8 cellular contexts compared by ENCODE assay signal in the genomic region with DNA sequence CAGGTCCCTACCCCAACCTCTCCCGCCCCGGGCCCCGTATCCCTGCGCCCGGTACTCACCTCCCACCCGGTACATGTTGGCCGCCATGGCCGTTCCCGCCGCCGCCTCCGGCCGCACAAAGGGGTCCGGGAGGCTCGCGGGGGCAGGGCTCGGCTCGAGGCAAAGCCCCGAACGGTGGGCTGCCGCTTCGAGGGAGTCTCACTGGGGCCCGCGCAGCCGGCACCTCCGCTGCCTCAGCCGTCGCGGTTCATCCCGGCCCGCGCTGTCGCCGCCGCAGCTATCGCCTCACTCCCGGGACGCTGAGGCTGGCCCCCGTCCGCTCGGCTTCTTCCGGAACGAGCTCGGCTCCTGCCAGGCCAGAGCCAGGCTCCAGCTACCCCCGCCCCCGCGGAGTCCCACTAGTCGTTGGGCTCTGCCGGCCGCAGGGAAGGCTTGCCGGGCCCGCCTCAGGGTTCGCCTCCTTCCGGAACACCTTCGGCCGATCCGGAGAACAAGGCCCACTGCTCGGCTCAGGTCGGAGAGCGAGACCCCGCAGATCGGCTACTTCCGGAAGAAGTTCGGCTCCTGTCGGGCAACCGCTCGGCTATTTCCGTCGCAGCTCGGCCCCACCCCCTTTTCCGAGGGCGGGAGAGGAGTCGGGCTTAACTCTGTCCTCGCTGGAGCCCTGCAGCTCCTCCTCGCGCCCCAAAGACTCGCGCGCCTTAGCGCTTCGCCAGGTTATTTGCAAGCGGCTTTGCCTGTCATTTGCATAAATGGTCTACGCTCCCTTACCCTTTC. TPM values are rescaled to one million over a fixed set of nuclear protein-coding genes. Genes with fewer than 3 reads are reported as not detected.
A peak's percentile ranks its signal among the peaks of the same experiment; 100 is the strongest.
DNase-seq lines count a peak whose midpoint lies in the region; ATAC-seq and TF ChIP-seq lines count a peak whose summit lies in the region.

A gene (minus strand): TSS at position 502 of the 777 bp plus-strand sequence. CDS start 415 bp downstream, at position 87.

- peak within 1 kb of the TSS; percentile 99 for H3K4me2 ChIP-seq in PC-3 (ENCODE audit: low read length)

- H3K9me2 ChIP-seq in PC-3 (replicated peaks; ENCODE audit: low read length), result no peaks in the 10 kb centered on the region

- peak within 1 kb of the TSS; percentile 98 for H2AFZ ChIP-seq in PC-3 (ENCODE audit: low read length)

- DNase-seq in DMS114 treated with DMSO at 0.1 percent for 48 hours (lab: John Stamatoyannopoulos, UW; ENCODE audit: unreplicated experiment), result peak; percentile 94
- DNase-seq in PC-3, result peak; percentile 99
- peak; percentile 100 for DNase-seq in activated T-cell treated with anti-CD3 and anti-CD28 coated beads for 48 hours (ENCODE audit: low read depth)
- DNase-seq in epithelial cell of esophagus (ENCODE audit: low read depth), result peak; percentile 98
- DNase-seq in mucosa of gallbladder (ENCODE audit: low spot score), result peak; percentile 98
- DNase-seq in stimulated activated CD8-positive, alpha-beta memory T cell treated with anti-CD3 and anti-CD28 coated beads, Interleukin-4, amount 100 ng/mL, for 4 hours (ENCODE audit: low read depth in 2 of 2, low spot score in 1 of 2), result peak; percentile 98 to 99

- TF ChIP-seq EP300 in Ishikawa (IDR thresholded peaks at IDR 0.05; ENCODE audit: borderline replicate concordance), result peak; percentile 25; the same call in 1 of the 2 replicates

- no TSS peak for BruUV-seq in PC-3 (replicated peaks; lab: Mats Ljungman, UMichigan)

- no peaks in the 10 kb centered on the region for H4K20me1 ChIP-seq in PC-3 (ENCODE audit: low read length)

- POLR2A ChIA-PET in PC-3 (lab: Charles Lee; ENCODE audit: unreplicated experiment), result interaction anchor here (0.5 to 1.7 kb wide), 5 partner anchors 10 to 240 kb away, joined by 5 to 29 read pairs (median 6); a partner anchor contains a TSS

- intact Hi-C loops in PC-3 (cut with micrococcal nuclease), result loop anchor here (5.0 kb wide), 1 partner anchor 71 kb away; a partner anchor contains a TSS

- H3K27ac ChIP-seq in PC-3 (ENCODE audit: low read length), result peak within 1 kb of the TSS; percentile 69

- H3K4me1 ChIP-seq in PC-3 (ENCODE audit: insufficient read depth, low read length), result peaks cover 21% of the 10 kb centered on the region

- no peak for TF ChIP-seq RAD21 in Ishikawa (IDR thresholded peaks at IDR 0.05; ENCODE audit: low read depth)

- ATAC-seq in GM21576 (IDR thresholded peaks at IDR 0.05; ENCODE audit: unreplicated experiment) (peak; percentile 72), PC-3 (peak; percentile 86)

- TF ChIP-seq CTCF in PC-3 (conservative IDR thresholded peaks at IDR 0.05; ENCODE audit: low read depth, low read length), result no peak
- TF ChIP-seq CTCF in epithelial cell of esophagus (IDR thresholded peaks at IDR 0.05; ENCODE audit: insufficient read depth, low read depth, low read length, missing control alignments), result no peak

- H3F3A ChIP-seq in PC-3 (ENCODE audit: low read length, unreplicated experiment), result no peaks in the 10 kb centered on the region

- H3K4me3 ChIP-seq in PC-3 (ENCODE audit: low read length), result peak within 1 kb of the TSS; percentile 93
- peak within 1 kb of the TSS; percentile 85 for H3K4me3 ChIP-seq in epithelial cell of esophagus (ENCODE audit: low read length)

- no peaks in the 10 kb centered on the region for H3K27me3 ChIP-seq in PC-3 (ENCODE audit: low read length)

- H3K79me2 ChIP-seq in PC-3 (ENCODE audit: low read length), result peaks cover 43% of the 10 kb centered on the region

- no peaks in the 10 kb centered on the region for H3K9me3 ChIP-seq in PC-3 (ENCODE audit: low read length)

- peak within 1 kb of the TSS; percentile 98 for H3K9ac ChIP-seq in PC-3 (ENCODE audit: low read length)

- peaks cover 25% of the 10 kb centered on the region for H3K36me3 ChIP-seq in PC-3 (ENCODE audit: low read depth, low read length)

- CTCF ChIA-PET in PC-3 (lab: Charles Lee), result interaction anchor here (0.5 to 1.7 kb wide), 6 partner anchors 10 to 177 kb away, joined by 3 to 7 read pairs (median 4); a partner anchor contains a TSS

TF ChIP-seq in Ishikawa, 13 proteins besides CTCF, POLR2A, EP300 and RAD21:
- TF ChIP-seq YY1 (IDR thresholded peaks at IDR 0.05; ENCODE audit: low read depth) (peak; percentile 38), EGR1 (IDR thresholded peaks at IDR 0.05) (peak; percentile 74), FOXM1 (IDR thresholded peaks at IDR 0.05; ENCODE audit: borderline replicate concordance, low read depth) (no peak), TAF1 (IDR thresholded peaks at IDR 0.05; ENCODE audit: low read depth) (no peak; the same call in 1 of the 2 replicates), TCF12 (IDR thresholded peaks at IDR 0.05; ENCODE audit: low read depth) (no peak), NFIC (IDR thresholded peaks at IDR 0.05) (no peak), ZBTB7A (IDR thresholded peaks at IDR 0.05; ENCODE audit: low read depth) (peak; percentile 30), CEBPB (IDR thresholded peaks at IDR 0.05) (no peak), CREB1 (IDR thresholded peaks at IDR 0.05; ENCODE audit: low read depth) (no peak; the same call in 1 of the 2 replicates), TEAD4 (IDR thresholded peaks at IDR 0.05) (no peak)
- TF ChIP-seq, protein P1, sequence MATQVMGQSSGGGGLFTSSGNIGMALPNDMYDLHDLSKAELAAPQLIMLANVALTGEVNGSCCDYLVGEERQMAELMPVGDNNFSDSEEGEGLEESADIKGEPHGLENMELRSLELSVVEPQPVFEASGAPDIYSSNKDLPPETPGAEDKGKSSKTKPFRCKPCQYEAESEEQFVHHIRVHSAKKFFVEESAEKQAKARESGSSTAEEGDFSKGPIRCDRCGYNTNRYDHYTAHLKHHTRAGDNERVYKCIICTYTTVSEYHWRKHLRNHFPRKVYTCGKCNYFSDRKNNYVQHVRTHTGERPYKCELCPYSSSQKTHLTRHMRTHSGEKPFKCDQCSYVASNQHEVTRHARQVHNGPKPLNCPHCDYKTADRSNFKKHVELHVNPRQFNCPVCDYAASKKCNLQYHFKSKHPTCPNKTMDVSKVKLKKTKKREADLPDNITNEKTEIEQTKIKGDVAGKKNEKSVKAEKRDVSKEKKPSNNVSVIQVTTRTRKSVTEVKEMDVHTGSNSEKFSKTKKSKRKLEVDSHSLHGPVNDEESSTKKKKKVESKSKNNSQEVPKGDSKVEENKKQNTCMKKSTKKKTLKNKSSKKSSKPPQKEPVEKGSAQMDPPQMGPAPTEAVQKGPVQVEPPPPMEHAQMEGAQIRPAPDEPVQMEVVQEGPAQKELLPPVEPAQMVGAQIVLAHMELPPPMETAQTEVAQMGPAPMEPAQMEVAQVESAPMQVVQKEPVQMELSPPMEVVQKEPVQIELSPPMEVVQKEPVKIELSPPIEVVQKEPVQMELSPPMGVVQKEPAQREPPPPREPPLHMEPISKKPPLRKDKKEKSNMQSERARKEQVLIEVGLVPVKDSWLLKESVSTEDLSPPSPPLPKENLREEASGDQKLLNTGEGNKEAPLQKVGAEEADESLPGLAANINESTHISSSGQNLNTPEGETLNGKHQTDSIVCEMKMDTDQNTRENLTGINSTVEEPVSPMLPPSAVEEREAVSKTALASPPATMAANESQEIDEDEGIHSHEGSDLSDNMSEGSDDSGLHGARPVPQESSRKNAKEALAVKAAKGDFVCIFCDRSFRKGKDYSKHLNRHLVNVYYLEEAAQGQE (IDR thresholded peaks at IDR 0.05; ENCODE audit: low read depth), result no peak
- TF ChIP-seq, protein P2, sequence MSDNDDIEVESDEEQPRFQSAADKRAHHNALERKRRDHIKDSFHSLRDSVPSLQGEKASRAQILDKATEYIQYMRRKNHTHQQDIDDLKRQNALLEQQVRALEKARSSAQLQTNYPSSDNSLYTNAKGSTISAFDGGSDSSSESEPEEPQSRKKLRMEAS (IDR thresholded peaks at IDR 0.05), result 0 out of 2 replicates have a peak, but pooled peaks have one; percentile 17
- TF ChIP-seq, protein P3, sequence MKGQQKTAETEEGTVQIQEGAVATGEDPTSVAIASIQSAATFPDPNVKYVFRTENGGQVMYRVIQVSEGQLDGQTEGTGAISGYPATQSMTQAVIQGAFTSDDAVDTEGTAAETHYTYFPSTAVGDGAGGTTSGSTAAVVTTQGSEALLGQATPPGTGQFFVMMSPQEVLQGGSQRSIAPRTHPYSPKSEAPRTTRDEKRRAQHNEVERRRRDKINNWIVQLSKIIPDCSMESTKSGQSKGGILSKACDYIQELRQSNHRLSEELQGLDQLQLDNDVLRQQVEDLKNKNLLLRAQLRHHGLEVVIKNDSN (IDR thresholded peaks at IDR 0.05), result peak; percentile 15; the same call in 1 of the 2 replicates

RNA-seq across cellular contexts. Expression of the gene that starts here (rescaled TPM):
- total RNA-seq in PC-3 (2014; rRNA removed) (193 and 259 TPM in 2 replicates), mucosa of gallbladder (87.6 TPM)

Comparison
In these comparisons a context has a peak if more than half of its experiments do, and no peak if none do; other contexts are left out.
1. Peak in every context shown above with its lines: DNase-seq, ATAC-seq, H3K4me3 ChIP-seq and H3K27ac ChIP-seq.